5 cellular contexts compared by ENCODE assay signal in the genomic region with DNA sequence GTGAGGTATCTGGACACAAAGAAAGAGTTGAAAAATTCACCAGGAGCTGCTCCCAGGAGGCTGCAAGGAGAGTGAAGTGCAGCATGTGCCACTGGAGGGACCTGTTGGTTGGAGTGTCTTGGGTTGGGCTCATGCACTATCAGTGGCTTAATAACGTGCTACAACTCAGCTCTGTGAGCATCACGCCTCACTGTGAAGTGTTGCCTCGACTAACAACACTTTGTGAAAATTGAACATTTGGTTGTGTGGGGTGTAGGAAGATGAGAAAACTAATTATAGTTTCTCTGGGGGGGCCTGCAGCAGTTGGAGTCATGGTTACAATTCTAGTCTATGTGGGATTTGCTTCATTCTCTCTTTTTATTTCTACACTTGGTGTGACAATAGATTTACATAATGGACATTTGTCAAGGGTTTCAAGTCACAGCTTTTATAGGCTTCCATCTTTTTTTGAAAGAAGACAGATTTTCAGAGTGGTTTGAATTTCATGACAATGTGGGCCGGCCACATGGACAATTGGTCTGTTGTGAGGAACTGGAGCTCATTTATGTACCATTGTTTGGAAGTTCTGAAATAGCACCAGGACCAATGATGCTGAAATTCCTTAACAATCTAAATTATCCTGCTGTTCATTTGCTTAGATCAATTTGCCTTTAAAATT.
"Had no signal": no experiment of that assay in that cellular context is flagged by ENCODE, and none has a peak within 500 bp of the region (broad histone marks: within the 10 kb centered on the region; RNA-seq: fewer than 3 reads in every experiment).

No MANE protein-coding gene starts in this region.

- H3K27ac Mint-ChIP-seq: GM23338, H9, HFFc6, IgD-negative memory B cell had no signal

- H3K4me3 ChIP-seq: GM23338 had no signal

- H3K9me3 Mint-ChIP-seq: GM23338, HFFc6 had no signal

- H3K4me3 Mint-ChIP-seq: GM23338, H9, HFFc6, IgD-negative memory B cell had no signal

- H3K36me3 Mint-ChIP-seq: IgD-negative memory B cell had no signal

- DNase-seq: H9, HFFc6 had no signal

- H3K27ac ChIP-seq: HL-60 had no signal

- H3K4me1 Mint-ChIP-seq: GM23338, H9 had no signal
